Comparison of ENCODE assay signal across 12 cellular contexts in the genomic region with DNA sequence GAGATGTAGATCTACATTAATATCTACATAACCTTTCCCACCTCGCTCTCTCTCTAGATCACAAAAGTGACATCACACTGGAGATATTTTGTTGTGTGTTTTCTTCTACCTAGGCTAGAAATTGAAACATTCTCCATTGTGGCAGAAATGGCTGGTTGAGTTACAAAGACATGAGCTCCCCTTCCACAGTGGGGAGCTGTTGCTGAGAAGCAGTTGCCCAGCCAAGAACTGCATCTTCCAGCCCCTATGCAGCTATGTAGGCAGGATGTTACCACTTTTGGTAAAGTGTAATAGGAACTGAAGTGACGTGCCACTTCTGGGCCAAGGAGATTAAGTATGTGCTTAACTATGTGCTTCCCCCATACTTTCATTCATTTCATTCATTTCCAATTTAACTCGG.
DNase-seq lines count a peak whose midpoint lies in the region; ATAC-seq and TF ChIP-seq lines count a peak whose summit lies in the region.
"Had no signal": no experiment of that assay in that cellular context is flagged by ENCODE, and none has a peak within 500 bp of the region (broad histone marks: within the 10 kb centered on the region; RNA-seq: fewer than 3 reads in every experiment).

No MANE protein-coding gene starts in this region.

- H3K4me1 Mint-ChIP-seq in activated naive CD4-positive, alpha-beta T cell treated with anti-CD3 and anti-CD28 coated beads for 36 hours (ENCODE audit: low read depth) = no peaks in the 10 kb centered on the region
- no peaks in the 10 kb centered on the region for H3K4me1 Mint-ChIP-seq in CD14-positive monocyte
- H3K4me1 Mint-ChIP-seq: CD4-positive, CD25-positive, alpha-beta regulatory T cell had no signal

- H3K36me3 Mint-ChIP-seq in activated naive CD4-positive, alpha-beta T cell treated with anti-CD3 and anti-CD28 coated beads for 36 hours (ENCODE audit: low read depth) = no peaks in the 10 kb centered on the region
- H3K36me3 Mint-ChIP-seq in CD14-positive monocyte = no peaks in the 10 kb centered on the region
- H3K36me3 Mint-ChIP-seq: CD4-positive, CD25-positive, alpha-beta regulatory T cell had no signal

- H3K9me3 Mint-ChIP-seq in activated naive CD4-positive, alpha-beta T cell treated with anti-CD3 and anti-CD28 coated beads for 36 hours = no peaks in the 10 kb centered on the region
- H3K9me3 Mint-ChIP-seq in CD14-positive monocyte = peaks cover 0 to 10% (median 2%) of the 10 kb centered on the region in 7 donors

- H3K36me3 ChIP-seq in H7 (replicated peaks; ENCODE audit: control insufficient read depth, insufficient read depth, low read length) = no peaks in the 10 kb centered on the region
- H3K36me3 ChIP-seq: SJSA1 had no signal

- no peak overlapping the region for H3K4me3 Mint-ChIP-seq in activated naive CD4-positive, alpha-beta T cell treated with anti-CD3 and anti-CD28 coated beads for 36 hours
- no peak overlapping the region for H3K4me3 Mint-ChIP-seq in CD14-positive monocyte
- H3K4me3 Mint-ChIP-seq: CD4-positive, CD25-positive, alpha-beta regulatory T cell had no signal

- CTCF ChIA-PET in activated naive CD4-positive, alpha-beta T cell treated with anti-CD3 and anti-CD28 coated beads for 36 hours (lab: Charles Lee) = no interaction called here

- peaks cover 3% of the 10 kb centered on the region for H3K27me3 Mint-ChIP-seq in activated naive CD4-positive, alpha-beta T cell treated with anti-CD3 and anti-CD28 coated beads for 36 hours (ENCODE audit: low read depth)
- H3K27me3 Mint-ChIP-seq in CD14-positive monocyte (ENCODE audit: low read depth in 3 of 3) = peaks cover 0 to 3% (median 0%) of the 10 kb centered on the region in 3 donors
- H3K27me3 Mint-ChIP-seq: CD4-positive, CD25-positive, alpha-beta regulatory T cell had no signal

- TF ChIP-seq CTCF in fibroblast of villous mesenchyme (IDR thresholded peaks at IDR 0.05; ENCODE audit: insufficient read depth, low read depth, low read length) (peak; percentile 17), CD14-positive monocyte (IDR thresholded peaks at IDR 0.05) (no peak)

- no peak for ATAC-seq in HG03521 (IDR thresholded peaks at IDR 0.05; ENCODE audit: unreplicated experiment)

- H3K27ac Mint-ChIP-seq in activated naive CD4-positive, alpha-beta T cell treated with anti-CD3 and anti-CD28 coated beads for 36 hours = no peak overlapping the region
- no peak overlapping the region for H3K27ac Mint-ChIP-seq in CD14-positive monocyte
- H3K27ac Mint-ChIP-seq: CD4-positive, CD25-positive, alpha-beta regulatory T cell had no signal

- intact Hi-C loops in activated naive CD4-positive, alpha-beta T cell treated with anti-CD3 and anti-CD28 coated beads for 36 hours (cut with micrococcal nuclease) = no loop called here
- intact Hi-C loops in CD14-positive monocyte (cut with micrococcal nuclease) = no loop called here

- H3K4me3 ChIP-seq in H7 (ENCODE audit: insufficient read depth, low read depth, low read length) (no peak overlapping the region), fibroblast of villous mesenchyme (ENCODE audit: low read depth, low read length) (no peak overlapping the region)
- H3K4me3 ChIP-seq: SJSA1 had no signal

- no peaks in the 10 kb centered on the region for H3K27me3 ChIP-seq in H7 (ENCODE audit: control insufficient read depth, insufficient read depth, low read length)
- H3K27me3 ChIP-seq: SJSA1 had no signal

- DNase-seq in D341Med (ENCODE audit: low spot score) = peak; percentile 24
- peak; percentile 7 for DNase-seq in H7
- DNase-seq in RPMI8226 = peak; percentile 11
- no peak for DNase-seq in fibroblast of villous mesenchyme (ENCODE audit: low read depth)
- DNase-seq in activated naive CD4-positive, alpha-beta T cell treated with anti-CD3 and anti-CD28 coated beads for 36 hours = no peak
- no peak for DNase-seq in CD14-positive monocyte (ENCODE audit: low spot score)
- no peak for DNase-seq in DMS153 (lab: John Stamatoyannopoulos, UW)
- DNase-seq: anterior cingulate cortex; CD4-positive, CD25-positive, alpha-beta regulatory T cell; KG1 had no signal

Comparison
In these comparisons a context has a peak if more than half of its experiments do, and no peak if none do; other contexts are left out.
1. DNase-seq: peak in D341Med (single experiment), H7 (single experiment) and RPMI8226 (single experiment); none in fibroblast of villous mesenchyme (single experiment), activated naive CD4-positive, alpha-beta T cell treated with anti-CD3 and anti-CD28 coated beads for 36 hours (single experiment), CD14-positive monocyte (single experiment) and DMS153 (single experiment).